Comparison of ENCODE assay signal across 5 cellular contexts in genomic region chr4:22553560-22553959, GRCh38.
"Had no signal": no experiment of that assay in that cellular context is flagged by ENCODE, and none has a peak within 500 bp of the region (broad histone marks: within the 10 kb centered on the region; RNA-seq: fewer than 3 reads in every experiment).

No MANE protein-coding gene starts in this region.

- H3K27ac ChIP-seq: HL-60 had no signal

- FAIRE-seq: HepG2, HTR-8/SVneo, K562 had no signal

- H3K4me3 ChIP-seq: K562 had no signal

- DNase-seq: IMR-90 had no signal

- ATAC-seq: K562 had no signal
